Comparison of ENCODE assay signal across 20 cellular contexts in genomic region chr13:30798776-30799625, GRCh38.
DNase-seq lines count a peak whose midpoint lies in the region; ATAC-seq, FAIRE-seq and TF ChIP-seq lines count a peak whose summit lies in the region.
"Had no signal": no experiment of that assay in that cellular context is flagged by ENCODE, and none has a peak within 500 bp of the region (broad histone marks: within the 10 kb centered on the region; RNA-seq: fewer than 3 reads in every experiment).

No MANE protein-coding gene starts in this region.

- peak overlapping the region; percentile 28 for H3K4me2 ChIP-seq in neural progenitor cell
- H3K4me2 ChIP-seq: A549 had no signal

- H4K20me1 ChIP-seq in neural progenitor cell (ENCODE audit: low read depth) = no peaks in the 10 kb centered on the region

- 82 to 93% (median 86%) methylated on average over 22 of the region's 22 CpGs for WGBS in adrenal gland, 4 donors

- no peak overlapping the region for H3K4me3 ChIP-seq in AG04450 (ENCODE audit: low read depth, low read length)
- no peak overlapping the region for H3K4me3 ChIP-seq in fibroblast of villous mesenchyme (ENCODE audit: low read depth, low read length)
- no peak overlapping the region for H3K4me3 ChIP-seq in neural progenitor cell
- no peak overlapping the region for H3K4me3 ChIP-seq in adrenal gland
- H3K4me3 ChIP-seq: A549, body of pancreas, heart right ventricle, spleen had no signal

- H3K4me3 Mint-ChIP-seq in neural progenitor cell = no peak overlapping the region
- H3K4me3 Mint-ChIP-seq in naive thymus-derived CD8-positive, alpha-beta T cell = no peak overlapping the region
- H3K4me3 Mint-ChIP-seq: activated naive CD8-positive, alpha-beta T cell; IgD-negative memory B cell; immature natural killer cell; type B pancreatic cell had no signal

- H3K9me3 ChIP-seq in AG04450 (ENCODE audit: control insufficient read depth, insufficient read depth, low read length) = no peaks in the 10 kb centered on the region
- H3K9me3 ChIP-seq in neural progenitor cell (ENCODE audit: low read depth) = no peaks in the 10 kb centered on the region
- no peaks in the 10 kb centered on the region for H3K9me3 ChIP-seq in adrenal gland (replicated peaks in 1 of 3)
- H3K9me3 ChIP-seq: A549, body of pancreas, heart right ventricle, spleen had no signal

- H3K4me1 ChIP-seq in neural progenitor cell = peaks cover 16% of the 10 kb centered on the region
- H3K4me1 ChIP-seq in adrenal gland (replicated peaks in 1 of 2) = peaks cover 12 to 29% of the 10 kb centered on the region in 2 donors

- H3K27ac Mint-ChIP-seq in neural progenitor cell = peak overlapping the region; percentile 5
- peak overlapping the region in 1 of 10 donors; percentile 11 for H3K27ac Mint-ChIP-seq in naive thymus-derived CD8-positive, alpha-beta T cell
- H3K27ac Mint-ChIP-seq: activated naive CD8-positive, alpha-beta T cell; IgD-negative memory B cell; type B pancreatic cell had no signal

- no peak for DNase-seq in AG04450 (ENCODE audit: low read depth, low spot score)
- peak; percentile 57 for DNase-seq in fibroblast of villous mesenchyme (ENCODE audit: low read depth)
- DNase-seq in neural progenitor cell (ENCODE audit: low spot score) = peak; percentile 50
- DNase-seq in naive thymus-derived CD8-positive, alpha-beta T cell = no peak
- no peak for DNase-seq in posterior vena cava (ENCODE audit: low spot score)
- no peak for DNase-seq in adrenal gland
- DNase-seq: body of pancreas; cortex of kidney; heart right ventricle; immature natural killer cell; stimulated activated CD4-positive, alpha-beta T cell treated with anti-CD3 and anti-CD28 coated beads, Interleukin-4, amount 100 ng/mL, for 1 hour; stimulated activated naive CD4-positive, alpha-beta T cell treated with Interleukin-2 at 50 U/mL for 16 hours had no signal

- ATAC-seq in naive thymus-derived CD8-positive, alpha-beta T cell = no peak
- ATAC-seq in HG03108 (IDR thresholded peaks at IDR 0.05; ENCODE audit: unreplicated experiment) = no peak
- ATAC-seq: A549, body of pancreas, heart right ventricle had no signal

- TF ChIP-seq POLR2A in adrenal gland (IDR thresholded peaks at IDR 0.05) = no peak

- intact Hi-C loops in posterior vena cava (cut with DNase I) = loop anchor here (1.0 to 5.0 kb wide), 2 partner anchors 20 to 37 kb away; no protein-coding TSS in a partner anchor
- intact Hi-C loops in adrenal gland (cut with DNase I) = loop anchor here in 1 of 2 donors (10.0 kb wide), 1 partner anchor 324 kb away; no protein-coding TSS in a partner anchor

- peaks cover 33% of the 10 kb centered on the region for H3K4me1 Mint-ChIP-seq in neural progenitor cell
- H3K4me1 Mint-ChIP-seq in naive thymus-derived CD8-positive, alpha-beta T cell = peaks cover 12 to 32% (median 19%) of the 10 kb centered on the region in 4 donors

- H3K27ac ChIP-seq in AG04450 (ENCODE audit: low read depth, low read length) = peak overlapping the region; percentile 47
- H3K27ac ChIP-seq in neural progenitor cell = no peak overlapping the region
- no peak overlapping the region for H3K27ac ChIP-seq in adrenal gland
- H3K27ac ChIP-seq: body of pancreas, heart right ventricle, spleen, VCaP had no signal

- peak overlapping the region; percentile 32 for H2AFZ ChIP-seq in neural progenitor cell (replicated peaks)

- peak; percentile 82 for FAIRE-seq in TTC549 (lab: Jason Lieb, UNC)
- FAIRE-seq: A549 had no signal

- H3K79me2 ChIP-seq in neural progenitor cell (ENCODE audit: low read depth) = no peaks in the 10 kb centered on the region

- TF ChIP-seq CTCF in AG04450 (IDR thresholded peaks at IDR 0.05; ENCODE audit: low read depth, low read length) (no peak), fibroblast of villous mesenchyme (IDR thresholded peaks at IDR 0.05; ENCODE audit: insufficient read depth, low read depth, low read length) (no peak), neural progenitor cell (IDR thresholded peaks at IDR 0.05) (no peak), adrenal gland (IDR thresholded peaks at IDR 0.05) (no peak)

- peaks cover 14% of the 10 kb centered on the region for H3K27me3 Mint-ChIP-seq in neural progenitor cell (ENCODE audit: insufficient read depth, low read depth)
- H3K27me3 Mint-ChIP-seq in naive thymus-derived CD8-positive, alpha-beta T cell = peaks cover 0 to 4% (median 0%) of the 10 kb centered on the region in 5 donors
- H3K27me3 Mint-ChIP-seq: activated naive CD8-positive, alpha-beta T cell; IgD-negative memory B cell had no signal

- H3K36me3 ChIP-seq in neural progenitor cell (no peaks in the 10 kb centered on the region), adrenal gland (replicated peaks in 1 of 2) (no peaks in the 10 kb centered on the region)
- H3K36me3 ChIP-seq: heart right ventricle had no signal

- POLR2A ChIA-PET in AG04450 (lab: Yijun Ruan, JAX) = interaction anchor here (0.6 to 1.0 kb wide), 3 partner anchors 43 to 333 kb away, joined by 3 to 5 read pairs (median 3); partner anchors contain the start of genes HMGB1 and USPL1
- POLR2A ChIA-PET in naive thymus-derived CD8-positive, alpha-beta T cell (lab: Charles Lee) = no interaction called here

- CTCF ChIA-PET in AG04450 (lab: Charles Lee) = interaction anchor here (1.1 to 1.9 kb wide), 2 partner anchors 67 to 245 kb away, joined by 3 to 5 read pairs; no protein-coding TSS in a partner anchor

- H3K9ac ChIP-seq in neural progenitor cell = no peak overlapping the region

- peaks cover 3% of the 10 kb centered on the region for H3K9me3 Mint-ChIP-seq in neural progenitor cell
- H3K9me3 Mint-ChIP-seq in naive thymus-derived CD8-positive, alpha-beta T cell = no peaks in the 10 kb centered on the region
- H3K9me3 Mint-ChIP-seq: IgD-negative memory B cell, immature natural killer cell, type B pancreatic cell had no signal

- H3K27me3 ChIP-seq in AG04450 (ENCODE audit: control insufficient read depth, insufficient read depth, low read length) (no peaks in the 10 kb centered on the region), neural progenitor cell (no peaks in the 10 kb centered on the region), adrenal gland (no peaks in the 10 kb centered on the region)
- H3K27me3 ChIP-seq: body of pancreas, spleen had no signal

- H3F3A ChIP-seq in neural progenitor cell (ENCODE audit: low read depth) = no peaks in the 10 kb centered on the region

- H3K36me3 Mint-ChIP-seq in neural progenitor cell = no peaks in the 10 kb centered on the region
- H3K36me3 Mint-ChIP-seq in naive thymus-derived CD8-positive, alpha-beta T cell = no peaks in the 10 kb centered on the region
- H3K36me3 Mint-ChIP-seq: activated naive CD8-positive, alpha-beta T cell; IgD-negative memory B cell; immature natural killer cell; type B pancreatic cell had no signal

Comparison
In these comparisons a context has a peak if more than half of its experiments do, and no peak if none do; other contexts are left out.
1. DNase-seq: peak in fibroblast of villous mesenchyme (single experiment) and neural progenitor cell (single experiment); none in AG04450 (single experiment), naive thymus-derived CD8-positive, alpha-beta T cell (0 of 10), posterior vena cava (single experiment) and adrenal gland (0 of 7).